Comparison of ENCODE assay signal across 8 cellular contexts in genomic region chr18:34729264-34729663, GRCh38. TPM values are rescaled to one million over a fixed set of nuclear protein-coding genes. Genes with fewer than 3 reads are reported as not detected.
A peak's percentile ranks its signal among the peaks of the same experiment; 100 is the strongest.
DNase-seq lines count a peak whose midpoint lies in the region; ATAC-seq and TF ChIP-seq lines count a peak whose summit lies in the region.

No MANE protein-coding gene starts in this region.

- no peak overlapping the region for H3K4me3 ChIP-seq in GM12864 (ENCODE audit: low read depth, low read length)
- H3K4me3 ChIP-seq in HFF-Myc (replicated peaks; ENCODE audit: low read depth, low read length): no peak overlapping the region
- H3K4me3 ChIP-seq in PC-3 (ENCODE audit: low read length): no peak overlapping the region
- no peak overlapping the region for H3K4me3 ChIP-seq in foreskin fibroblast (ENCODE audit: low read depth in 1 of 2, low read length in 2 of 2)

- TF ChIP-seq CTCF in GM12864 (IDR thresholded peaks at IDR 0.05; ENCODE audit: low read depth, low read length, missing control alignments) (peak; percentile 59), HFF-Myc (IDR thresholded peaks at IDR 0.05; ENCODE audit: low read depth, low read length, missing control alignments) (peak; percentile 57), PC-3 (conservative IDR thresholded peaks at IDR 0.05; ENCODE audit: low read depth, low read length) (peak; percentile 52), foreskin fibroblast (IDR thresholded peaks at IDR 0.05; ENCODE audit: low read depth, low read length) (peak; percentile 60)

- no peaks in the 10 kb centered on the region for H4K20me1 ChIP-seq in PC-3 (ENCODE audit: low read length)

- CTCF ChIA-PET in PC-3 (lab: Charles Lee): no interaction called here

- H3K36me3 Mint-ChIP-seq in stimulated activated effector memory CD8-positive, alpha-beta T cell treated with anti-CD3 and anti-CD28 coated beads, Interleukin-12 subunit alpha, Interleukin-12 subunit beta, amount 100 ng/mL, for 72 hours: no peaks in the 10 kb centered on the region

- no peaks in the 10 kb centered on the region for H3K9me3 ChIP-seq in PC-3 (ENCODE audit: low read length)

- no peaks in the 10 kb centered on the region for H3K4me1 Mint-ChIP-seq in stimulated activated effector memory CD8-positive, alpha-beta T cell treated with anti-CD3 and anti-CD28 coated beads, Interleukin-12 subunit alpha, Interleukin-12 subunit beta, amount 100 ng/mL, for 72 hours

- BruUV-seq in PC-3 (replicated peaks; lab: Mats Ljungman, UMichigan): no TSS peak

- no peaks in the 10 kb centered on the region for H3K79me2 ChIP-seq in PC-3 (ENCODE audit: low read length)

- H3K27me3 ChIP-seq in PC-3 (ENCODE audit: low read length): no peaks in the 10 kb centered on the region

- DNase-seq in GM12864 (ENCODE audit: low read depth) (no peak), HFF-Myc (ENCODE audit: extremely low read depth, low read depth) (no peak), PC-3 (peak; percentile 29), foreskin fibroblast (peak in 1 of 2 donors; percentile 51), SHP77 treated with DMSO at 0.1 percent for 48 hours (lab: John Stamatoyannopoulos, UW) (no peak), substantia nigra (lab: John Stamatoyannopoulos, UW) (no peak)
- DNase-seq in stimulated activated effector memory CD8-positive, alpha-beta T cell treated with anti-CD3 and anti-CD28 coated beads, Interleukin-12 subunit alpha, Interleukin-12 subunit beta, amount 100 ng/mL, for 72 hours (ENCODE audit: low spot score in 2 of 2): no peak
- DNase-seq in activated naive CD4-positive, alpha-beta T cell treated with Interleukin-2 at 50 U/mL for 16 hours: no peak

- H3K9ac ChIP-seq in PC-3 (ENCODE audit: low read length): no peak overlapping the region

- H3F3A ChIP-seq in PC-3 (ENCODE audit: low read length, unreplicated experiment): no peaks in the 10 kb centered on the region

- no peak overlapping the region for H2AFZ ChIP-seq in PC-3 (ENCODE audit: low read length)

- no peaks in the 10 kb centered on the region for H3K4me1 ChIP-seq in PC-3 (ENCODE audit: insufficient read depth, low read length)

- no peak overlapping the region for H3K4me2 ChIP-seq in PC-3 (ENCODE audit: low read length)

- POLR2A ChIA-PET in PC-3 (lab: Charles Lee; ENCODE audit: unreplicated experiment): no interaction called here

- H3K36me3 ChIP-seq in PC-3 (ENCODE audit: low read depth, low read length): no peaks in the 10 kb centered on the region

- no peak overlapping the region for H3K4me3 Mint-ChIP-seq in stimulated activated effector memory CD8-positive, alpha-beta T cell treated with anti-CD3 and anti-CD28 coated beads, Interleukin-12 subunit alpha, Interleukin-12 subunit beta, amount 100 ng/mL, for 72 hours

- ATAC-seq in PC-3: peak; percentile 48
- ATAC-seq in stimulated activated effector memory CD8-positive, alpha-beta T cell treated with anti-CD3 and anti-CD28 coated beads, Interleukin-12 subunit alpha, Interleukin-12 subunit beta, amount 100 ng/mL, for 72 hours: peak; percentile 26

- peaks cover 2% of the 10 kb centered on the region for H3K9me3 Mint-ChIP-seq in stimulated activated effector memory CD8-positive, alpha-beta T cell treated with anti-CD3 and anti-CD28 coated beads, Interleukin-12 subunit alpha, Interleukin-12 subunit beta, amount 100 ng/mL, for 72 hours

- intact Hi-C loops in PC-3 (cut with micrococcal nuclease): no loop called here

- no peak overlapping the region for H3K27ac Mint-ChIP-seq in stimulated activated effector memory CD8-positive, alpha-beta T cell treated with anti-CD3 and anti-CD28 coated beads, Interleukin-12 subunit alpha, Interleukin-12 subunit beta, amount 100 ng/mL, for 72 hours

- H3K9me2 ChIP-seq in PC-3 (replicated peaks; ENCODE audit: low read length): no peaks in the 10 kb centered on the region

- H3K27ac ChIP-seq in PC-3 (ENCODE audit: low read length) (no peak overlapping the region), substantia nigra (ENCODE audit: low read depth, low read length, poor library complexity, severe bottlenecking) (no peak overlapping the region)

RNA-seq across cellular contexts. Expression of gene DTNA, which starts 19.2 kb away (rescaled TPM):
- 7.8 and 11.6 TPM in 2 replicates for total RNA-seq in PC-3 (2014; rRNA removed)
